Comparison of ENCODE assay signal across 10 cellular contexts in genomic region chr3:194675081-194675640, GRCh38. TPM values are rescaled to one million over a fixed set of nuclear protein-coding genes. Genes with fewer than 3 reads are reported as not detected.
DNase-seq lines count a peak whose midpoint lies in the region; ATAC-seq and TF ChIP-seq lines count a peak whose summit lies in the region.
"Had no signal": no experiment of that assay in that cellular context is flagged by ENCODE, and none has a peak within 500 bp of the region (broad histone marks: within the 10 kb centered on the region; RNA-seq: fewer than 3 reads in every experiment).

No MANE protein-coding gene starts in this region.

- peaks cover 36% of the 10 kb centered on the region for H3K4me1 Mint-ChIP-seq in activated CD8-positive, alpha-beta memory T cell treated with anti-CD3 and anti-CD28 coated beads, Interleukin-2, amount 10 ng/mL, durations not matched to agents 7 days and 5 days
- H3K4me1 Mint-ChIP-seq in type B pancreatic cell (ENCODE audit: unreplicated experiment), result peaks cover 9% of the 10 kb centered on the region

- H3K9ac ChIP-seq in Karpas-422 (ENCODE audit: low read length), result peak overlapping the region; percentile 31

- peak overlapping the region; percentile 28 for H3K4me3 Mint-ChIP-seq in activated CD8-positive, alpha-beta memory T cell treated with anti-CD3 and anti-CD28 coated beads, Interleukin-2, amount 10 ng/mL, durations not matched to agents 7 days and 5 days
- no peak overlapping the region for H3K4me3 Mint-ChIP-seq in type B pancreatic cell

- no peaks in the 10 kb centered on the region for H3K27me3 ChIP-seq in Karpas-422 (ENCODE audit: low read length)
- H3K27me3 ChIP-seq in foreskin keratinocyte, result no peaks in the 10 kb centered on the region

- H3K27ac ChIP-seq in Karpas-422 (ENCODE audit: low read length), result no peak overlapping the region
- no peak overlapping the region for H3K27ac ChIP-seq in foreskin keratinocyte
- H3K27ac ChIP-seq: SK-N-MC had no signal

- H3K4me2 ChIP-seq in Karpas-422 (ENCODE audit: low read depth, low read length, poor library complexity, severe bottlenecking), result peak overlapping the region; percentile 40

- H3K27me3 Mint-ChIP-seq in activated CD8-positive, alpha-beta memory T cell treated with anti-CD3 and anti-CD28 coated beads, Interleukin-2, amount 10 ng/mL, durations not matched to agents 7 days and 5 days, result no peaks in the 10 kb centered on the region
- H3K27me3 Mint-ChIP-seq in type B pancreatic cell, result peaks cover 41% of the 10 kb centered on the region

- H3K36me3 ChIP-seq in Karpas-422 (ENCODE audit: insufficient read depth, low read length), result no peaks in the 10 kb centered on the region

- no peak for TF ChIP-seq CTCF in fibroblast of mammary gland (conservative IDR thresholded peaks at IDR 0.05; ENCODE audit: control insufficient read depth, insufficient read depth, low read depth, low read length)
- TF ChIP-seq CTCF in foreskin keratinocyte (conservative IDR thresholded peaks at IDR 0.05), result no peak
- TF ChIP-seq CTCF in type B pancreatic cell (conservative IDR thresholded peaks at IDR 0.05), result no peak

- no peak for DNase-seq in Karpas-422
- peak; percentile 60 for DNase-seq in activated CD8-positive, alpha-beta memory T cell treated with anti-CD3 and anti-CD28 coated beads, Interleukin-2, amount 10 ng/mL, durations not matched to agents 7 days and 5 days
- peak; percentile 58 for DNase-seq in fibroblast of mammary gland (ENCODE audit: low read depth)
- peak; percentile 51 to 68 (median 55) for DNase-seq in stimulated activated CD4-positive, alpha-beta T cell treated with anti-CD3 and anti-CD28 coated beads, TNF-alpha, amount 100 ng/mL, for 48 hours (ENCODE audit: low read depth in 3 of 3)
- DNase-seq in foreskin keratinocyte, result no peak
- DNase-seq in type B pancreatic cell (ENCODE audit: extremely low spot score, unreplicated experiment), result no peak
- DNase-seq: DMS153 had no signal

- H3K4me3 ChIP-seq in Karpas-422 (ENCODE audit: low read length), result peak overlapping the region; percentile 5; the same call in 1 of the 2 replicates
- H3K4me3 ChIP-seq in fibroblast of mammary gland (ENCODE audit: control insufficient read depth, low read depth, low read length), result peak overlapping the region; percentile 12
- H3K4me3 ChIP-seq: SK-N-MC had no signal

- H3K9me3 ChIP-seq in Karpas-422 (ENCODE audit: low read length), result no peaks in the 10 kb centered on the region

- H4K20me1 ChIP-seq in Karpas-422 (ENCODE audit: insufficient read depth, low read depth, low read length), result peaks cover 8% of the 10 kb centered on the region; the same call in 1 of the 2 replicates

- H3K36me3 Mint-ChIP-seq in activated CD8-positive, alpha-beta memory T cell treated with anti-CD3 and anti-CD28 coated beads, Interleukin-2, amount 10 ng/mL, durations not matched to agents 7 days and 5 days, result no peaks in the 10 kb centered on the region
- H3K36me3 Mint-ChIP-seq in type B pancreatic cell, result no peaks in the 10 kb centered on the region

- peaks cover 19% of the 10 kb centered on the region for H3K79me2 ChIP-seq in Karpas-422 (ENCODE audit: low read length)

- H3K9me3 Mint-ChIP-seq in activated CD8-positive, alpha-beta memory T cell treated with anti-CD3 and anti-CD28 coated beads, Interleukin-2, amount 10 ng/mL, durations not matched to agents 7 days and 5 days (ENCODE audit: low read depth), result no peaks in the 10 kb centered on the region
- no peaks in the 10 kb centered on the region for H3K9me3 Mint-ChIP-seq in type B pancreatic cell

- peak overlapping the region; percentile 78 for H2AFZ ChIP-seq in Karpas-422 (ENCODE audit: low read length)

- peak overlapping the region; percentile 63 for H3K27ac Mint-ChIP-seq in activated CD8-positive, alpha-beta memory T cell treated with anti-CD3 and anti-CD28 coated beads, Interleukin-2, amount 10 ng/mL, durations not matched to agents 7 days and 5 days
- no peak overlapping the region for H3K27ac Mint-ChIP-seq in type B pancreatic cell

- H3K9me2 ChIP-seq in Karpas-422 (replicated peaks; ENCODE audit: insufficient read depth, low read length), result no peaks in the 10 kb centered on the region

- ATAC-seq in activated CD8-positive, alpha-beta memory T cell treated with anti-CD3 and anti-CD28 coated beads, Interleukin-2, amount 10 ng/mL, durations not matched to agents 7 days and 5 days, result no peak
- no peak for ATAC-seq in GM21737 (IDR thresholded peaks at IDR 0.05; ENCODE audit: unreplicated experiment)
- ATAC-seq in foreskin keratinocyte, result no peak
- ATAC-seq in GM18511 (IDR thresholded peaks at IDR 0.05; ENCODE audit: unreplicated experiment), result no peak

- H3K4me1 ChIP-seq in Karpas-422 (ENCODE audit: low read length) (peaks cover 31% of the 10 kb centered on the region), foreskin keratinocyte (peaks cover 10% of the 10 kb centered on the region)

- CTCF ChIA-PET in activated CD8-positive, alpha-beta memory T cell treated with anti-CD3 and anti-CD28 coated beads, Interleukin-2, amount 10 ng/mL, durations not matched to agents 7 days and 5 days (lab: Charles Lee), result interaction anchor here (0.7 to 9.3 kb wide), 7 partner anchors 7 to 596 kb away, joined by 3 to 98 read pairs (median 3); partner anchors contain the start of genes FAM43A and XXYLT1

RNA-seq across cellular contexts. Expression of gene LSG1, which starts 3.2 kb away (rescaled TPM):
- 52.2 and 74.3 TPM in 2 replicates for total RNA-seq in Karpas-422 (2014; rRNA removed; shearing (Covaris generic); ENCODE audit: low replicate concordance)
- total RNA-seq in activated CD8-positive, alpha-beta memory T cell treated with anti-CD3 and anti-CD28 coated beads, Interleukin-2, amount 10 ng/mL, durations not matched to agents 7 days and 5 days, result 10 to 100 TPM; 42.8 to 58.7 TPM
- total RNA-seq in foreskin keratinocyte (37.5 and 38.8 TPM in 2 replicates), type B pancreatic cell (ENCODE audit: low replicate concordance) (43.8 and 45.3 TPM in 2 replicates)
- polyA plus RNA-seq in foreskin keratinocyte, result 13.7 and 16.2 TPM in 2 replicates

RNA-seq across cellular contexts. Expression of gene FAM43A, which starts 10.5 kb away (rescaled TPM):
- 80.7 and 147 TPM in 2 replicates for total RNA-seq in Karpas-422 (2014; rRNA removed; shearing (Covaris generic); ENCODE audit: low replicate concordance)
- total RNA-seq in activated CD8-positive, alpha-beta memory T cell treated with anti-CD3 and anti-CD28 coated beads, Interleukin-2, amount 10 ng/mL, durations not matched to agents 7 days and 5 days, result 10 to 100 TPM in 1 of 2 experiments, 1 to 10 TPM in 1; 1.6 to 10.0 TPM
- 0.58 and 0.63 TPM in 2 replicates for total RNA-seq in foreskin keratinocyte
- 0.54 and 0.69 TPM in 2 replicates for polyA plus RNA-seq in foreskin keratinocyte
- total RNA-seq in type B pancreatic cell (ENCODE audit: low replicate concordance), result 9.3 and 13.9 TPM in 2 replicates

RNA-seq across cellular contexts. Expression of gene TMEM44, which starts 41.9 kb away (rescaled TPM):
- total RNA-seq in Karpas-422 (2014; rRNA removed; shearing (Covaris generic); ENCODE audit: low replicate concordance), result 10.9 and 36.9 TPM in 2 replicates
- 10 to 100 TPM; 15.3 to 15.9 TPM for total RNA-seq in activated CD8-positive, alpha-beta memory T cell treated with anti-CD3 and anti-CD28 coated beads, Interleukin-2, amount 10 ng/mL, durations not matched to agents 7 days and 5 days
- total RNA-seq in foreskin keratinocyte (10.9 and 13.4 TPM in 2 replicates), type B pancreatic cell (ENCODE audit: low replicate concordance) (7.9 and 22.8 TPM in 2 replicates)
- 12.4 and 16.2 TPM in 2 replicates for polyA plus RNA-seq in foreskin keratinocyte

Comparison
In these comparisons a context has a peak if more than half of its experiments do, and no peak if none do; other contexts are left out.
1. DNase-seq: peak in activated CD8-positive, alpha-beta memory T cell treated with anti-CD3 and anti-CD28 coated beads, Interleukin-2, amount 10 ng/mL, durations not matched to agents 7 days and 5 days (single experiment), fibroblast of mammary gland (single experiment) and stimulated activated CD4-positive, alpha-beta T cell treated with anti-CD3 and anti-CD28 coated beads, TNF-alpha, amount 100 ng/mL, for 48 hours (3 of 3); none in Karpas-422 (single experiment), foreskin keratinocyte (0 of 2) and type B pancreatic cell (single experiment).